In the genomic region with DNA sequence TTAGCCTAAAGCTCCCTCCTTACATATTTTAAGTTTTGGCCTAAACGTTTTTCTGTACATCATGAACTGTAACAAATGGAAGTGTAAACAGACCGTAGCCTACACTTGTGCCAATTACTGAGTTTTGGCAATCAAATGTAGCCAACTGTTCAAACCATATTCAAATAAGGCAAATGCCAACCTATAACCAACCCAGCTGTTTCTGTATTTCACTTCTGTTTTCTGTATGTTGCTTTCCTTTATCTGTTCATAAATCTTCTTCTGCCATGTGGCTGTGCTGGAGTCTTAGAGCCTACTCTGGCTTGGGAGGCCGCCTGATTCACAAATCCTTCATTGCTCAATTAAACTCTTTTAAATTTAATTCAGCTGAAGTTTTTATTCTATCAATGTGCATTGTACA, we compare ENCODE assay signal across 15 cellular contexts. TPM values are rescaled to one million over a fixed set of nuclear protein-coding genes. Genes with fewer than 3 reads are reported as not detected.
A peak's percentile ranks its signal among the peaks of the same experiment; 100 is the strongest.
DNase-seq lines count a peak whose midpoint lies in the region; ATAC-seq and TF ChIP-seq lines count a peak whose summit lies in the region.
"Had no signal": no experiment of that assay in that cellular context is flagged by ENCODE, and none has a peak within 500 bp of the region (broad histone marks: within the 10 kb centered on the region; RNA-seq: fewer than 3 reads in every experiment).

No MANE protein-coding gene starts in this region.

- peaks cover 26% of the 10 kb centered on the region for H3K4me1 ChIP-seq in OCI-LY1 (ENCODE audit: insufficient read depth, low read length, severe bottlenecking)
- H3K4me1 ChIP-seq: BE2C, suprapubic skin had no signal

- TF ChIP-seq CTCF in OCI-LY1 (IDR thresholded peaks at IDR 0.05; ENCODE audit: low read length): no peak

- no peaks in the 10 kb centered on the region for H3F3A ChIP-seq in OCI-LY1 (ENCODE audit: insufficient read depth, low read length)

- intact Hi-C loops in activated CD4-positive, alpha-beta memory T cell treated with anti-CD3 and anti-CD28 coated beads for 36 hours (cut with micrococcal nuclease): no loop called here

- DNase-seq in NCI-H524 (lab: John Stamatoyannopoulos, UW): no peak
- no peak for DNase-seq in D341Med (ENCODE audit: low spot score)
- DNase-seq in activated T-cell treated with anti-CD3 and anti-CD28 coated beads, Interleukin-2, amount 50 U/mL, for 24 hours: no peak
- DNase-seq in activated CD4-positive, alpha-beta memory T cell treated with anti-CD3 and anti-CD28 coated beads for 36 hours: no peak
- DNase-seq: BE2C; HCEC 1CT; stimulated activated CD4-positive, alpha-beta T cell treated with anti-CD3 and anti-CD28 coated beads, Interleukin-2, amount 100 ng/mL, for 24 hours had no signal

- POLR2A ChIA-PET in activated CD4-positive, alpha-beta memory T cell treated with anti-CD3 and anti-CD28 coated beads for 36 hours (lab: Charles Lee): no interaction called here

- peak overlapping the region; percentile 45 for H3K4me2 ChIP-seq in OCI-LY1 (ENCODE audit: low read length)

- no peaks in the 10 kb centered on the region for H3K4me1 Mint-ChIP-seq in activated T-cell treated with anti-CD3 and anti-CD28 coated beads, Interleukin-2, amount 50 U/mL, for 24 hours (ENCODE audit: low read depth)
- H3K4me1 Mint-ChIP-seq in activated CD4-positive, alpha-beta memory T cell treated with anti-CD3 and anti-CD28 coated beads for 36 hours (ENCODE audit: low read depth): no peaks in the 10 kb centered on the region

- ATAC-seq in GM18519 (IDR thresholded peaks at IDR 0.05; ENCODE audit: low FRiP score, unreplicated experiment) (peak; percentile 43), GM21723 (IDR thresholded peaks at IDR 0.05; ENCODE audit: unreplicated experiment) (peak; percentile 61), HG03342 (IDR thresholded peaks at IDR 0.05; ENCODE audit: unreplicated experiment) (peak; percentile 55)

- H3K9ac ChIP-seq in OCI-LY1 (ENCODE audit: low read length): no peak overlapping the region

- no peak overlapping the region for H3K4me3 Mint-ChIP-seq in activated T-cell treated with anti-CD3 and anti-CD28 coated beads, Interleukin-2, amount 50 U/mL, for 24 hours
- no peak overlapping the region for H3K4me3 Mint-ChIP-seq in activated CD4-positive, alpha-beta memory T cell treated with anti-CD3 and anti-CD28 coated beads for 36 hours

- H3K27me3 Mint-ChIP-seq in activated T-cell treated with anti-CD3 and anti-CD28 coated beads, Interleukin-2, amount 50 U/mL, for 24 hours: peaks cover 5% of the 10 kb centered on the region
- peaks cover 4% of the 10 kb centered on the region for H3K27me3 Mint-ChIP-seq in activated CD4-positive, alpha-beta memory T cell treated with anti-CD3 and anti-CD28 coated beads for 36 hours

- H3K9me3 ChIP-seq in OCI-LY1 (ENCODE audit: low read length): no peaks in the 10 kb centered on the region
- H3K9me3 ChIP-seq: BE2C, neutrophil, suprapubic skin had no signal

- peak overlapping the region; percentile 78 for H3K27ac ChIP-seq in OCI-LY1 (ENCODE audit: low read depth, low read length, poor library complexity, severe bottlenecking)
- H3K27ac ChIP-seq: neutrophil, suprapubic skin had no signal

- H3K79me2 ChIP-seq in OCI-LY1 (ENCODE audit: insufficient read depth, low read length): no peaks in the 10 kb centered on the region

- H3K36me3 ChIP-seq in OCI-LY1 (ENCODE audit: insufficient read depth, low read length): no peaks in the 10 kb centered on the region
- H3K36me3 ChIP-seq: BE2C, neutrophil, suprapubic skin had no signal

- no peaks in the 10 kb centered on the region for H4K20me1 ChIP-seq in OCI-LY1 (ENCODE audit: insufficient read depth, low read length)

- H3K9me2 ChIP-seq in OCI-LY1 (ENCODE audit: low read depth, low read length): no peaks in the 10 kb centered on the region

- no peak overlapping the region for H3K27ac Mint-ChIP-seq in activated T-cell treated with anti-CD3 and anti-CD28 coated beads, Interleukin-2, amount 50 U/mL, for 24 hours
- no peak overlapping the region for H3K27ac Mint-ChIP-seq in activated CD4-positive, alpha-beta memory T cell treated with anti-CD3 and anti-CD28 coated beads for 36 hours

- H3K9me3 Mint-ChIP-seq in activated T-cell treated with anti-CD3 and anti-CD28 coated beads, Interleukin-2, amount 50 U/mL, for 24 hours: no peaks in the 10 kb centered on the region
- no peaks in the 10 kb centered on the region for H3K9me3 Mint-ChIP-seq in activated CD4-positive, alpha-beta memory T cell treated with anti-CD3 and anti-CD28 coated beads for 36 hours

- no peaks in the 10 kb centered on the region for H3K36me3 Mint-ChIP-seq in activated T-cell treated with anti-CD3 and anti-CD28 coated beads, Interleukin-2, amount 50 U/mL, for 24 hours (ENCODE audit: low read depth)
- H3K36me3 Mint-ChIP-seq in activated CD4-positive, alpha-beta memory T cell treated with anti-CD3 and anti-CD28 coated beads for 36 hours: no peaks in the 10 kb centered on the region

- H2AFZ ChIP-seq in OCI-LY1 (ENCODE audit: low read length): no peak overlapping the region

- H3K4me3 ChIP-seq in OCI-LY1 (ENCODE audit: low read depth, low read length, poor library complexity, severe bottlenecking): no peak overlapping the region
- H3K4me3 ChIP-seq: suprapubic skin had no signal

- no peaks in the 10 kb centered on the region; the same call in 1 of the 2 replicates for H3K27me3 ChIP-seq in OCI-LY1 (ENCODE audit: insufficient read depth, low read length)
- H3K27me3 ChIP-seq: BE2C, suprapubic skin had no signal

- CTCF ChIA-PET in activated CD4-positive, alpha-beta memory T cell treated with anti-CD3 and anti-CD28 coated beads for 36 hours (lab: Charles Lee): interaction anchor here (0.6 kb wide), 1 partner anchor 680 kb away, joined by 3 read pairs; no protein-coding TSS in a partner anchor

RNA-seq across cellular contexts. Expression of gene C16orf78, which starts 6.9 kb away (rescaled TPM):
- total RNA-seq in activated CD4-positive, alpha-beta memory T cell treated with anti-CD3 and anti-CD28 coated beads for 36 hours: not detected
- total RNA-seq: cardiac septum, kidney epithelial cell, suprapubic skin had no signal
